8 cellular contexts compared by ENCODE assay signal in genomic region chr3:132029182-132029902, GRCh38. TPM values are rescaled to one million over a fixed set of nuclear protein-coding genes. Genes with fewer than 3 reads are reported as not detected.
DNase-seq lines count a peak whose midpoint lies in the region; ATAC-seq and FAIRE-seq lines count a peak whose summit lies in the region.

No MANE protein-coding gene starts in this region.

- ATAC-seq in GM19328 (IDR thresholded peaks at IDR 0.05; ENCODE audit: unreplicated experiment) (peak; percentile 79), HG03565 (IDR thresholded peaks at IDR 0.05; ENCODE audit: unreplicated experiment) (peak; percentile 64)

- no peak overlapping the region for H2BK5ac ChIP-seq in mesenchymal stem cell (ENCODE audit: low read depth, low read length, poor library complexity, severe bottlenecking)

- DNase-seq in C1 segment of cervical spinal cord (lab: John Stamatoyannopoulos, UW) (peak in 12 of 14 donors; percentile 6 to 66 (median 34)), NCI-H69 (lab: John Stamatoyannopoulos, UW) (peak; percentile 87), mesenchymal stem cell (peak; percentile 71)
- DNase-seq in activated CD4-positive, alpha-beta T cell treated with anti-CD3 and anti-CD28 coated beads, Interleukin-2, amount 50 U/mL, for 4 hours: peak; percentile 37 to 38
- DNase-seq in stimulated activated CD8-positive, alpha-beta memory T cell treated with anti-CD3 and anti-CD28 coated beads, Interleukin-4, amount 100 ng/mL, for 48 hours: peak; percentile 84

- no peak overlapping the region for H3K23ac ChIP-seq in mesenchymal stem cell (ENCODE audit: low read length in 2 of 2)

- peaks cover 3% of the 10 kb centered on the region for H3K4me1 ChIP-seq in mesenchymal stem cell (ENCODE audit: control insufficient read depth, insufficient read depth, low read depth, low read length)

- H4K91ac ChIP-seq in mesenchymal stem cell (ENCODE audit: low read length): no peak overlapping the region

- H3K4me3 ChIP-seq in mesenchymal stem cell (ENCODE audit: insufficient read depth in 1 of 2, low read depth in 1 of 2, low read length in 2 of 2): peak overlapping the region in 1 of 2 experiments; percentile 44

- H2BK12ac ChIP-seq in mesenchymal stem cell (ENCODE audit: low read length in 2 of 2): no peak overlapping the region

- WGBS in mesenchymal stem cell: 23% methylated on average over 13 of the region's 15 CpGs

- no peak overlapping the region for H2BK15ac ChIP-seq in mesenchymal stem cell (ENCODE audit: low read depth, poor library complexity, severe bottlenecking)

- no peak overlapping the region for H2BK120ac ChIP-seq in mesenchymal stem cell (ENCODE audit: low read depth, low read length)

- H2AK5ac ChIP-seq in mesenchymal stem cell (ENCODE audit: low read length, severe bottlenecking): no peak overlapping the region

- H3K36me3 ChIP-seq in mesenchymal stem cell (ENCODE audit: control insufficient read depth in 1 of 2, insufficient read depth in 2 of 2, low read depth in 1 of 2, low read length in 2 of 2): no peaks in the 10 kb centered on the region

- H3K14ac ChIP-seq in mesenchymal stem cell (ENCODE audit: low read length in 2 of 2): no peak overlapping the region

- H3K4ac ChIP-seq in mesenchymal stem cell (ENCODE audit: low read depth in 1 of 2, low read length in 2 of 2): no peak overlapping the region

- no peaks in the 10 kb centered on the region for H3K79me1 ChIP-seq in mesenchymal stem cell (replicated peaks; ENCODE audit: low read length, poor library complexity, severe bottlenecking)

- peak overlapping the region; percentile 46 for H3K9ac ChIP-seq in mesenchymal stem cell (ENCODE audit: low read length)

- H3K18ac ChIP-seq in mesenchymal stem cell (ENCODE audit: low read depth in 1 of 2, low read length in 2 of 2): no peak overlapping the region

- FAIRE-seq in endometrium (lab: Jason Lieb, UNC): peak; percentile 91

- no peak overlapping the region for H2AFZ ChIP-seq in mesenchymal stem cell (ENCODE audit: low read depth, low read length)

- H3K9me3 ChIP-seq in mesenchymal stem cell (ENCODE audit: control insufficient read depth, low read length): no peaks in the 10 kb centered on the region

- no peak overlapping the region for H4K8ac ChIP-seq in mesenchymal stem cell (ENCODE audit: low read length)

- H3K27me3 ChIP-seq in mesenchymal stem cell (ENCODE audit: control insufficient read depth in 1 of 2, insufficient read depth in 1 of 2, low read length in 2 of 2): peaks cover 22 to 25% of the 10 kb centered on the region in 2 experiments

- no peak overlapping the region for H3K27ac ChIP-seq in mesenchymal stem cell (ENCODE audit: low read length, poor library complexity, severe bottlenecking)

- no peak overlapping the region for H3K4me2 ChIP-seq in mesenchymal stem cell (ENCODE audit: low read length, poor library complexity, severe bottlenecking)

RNA-seq across cellular contexts. Expression of gene CPNE4, which starts 5.5 kb away (rescaled TPM):
- not detected for polyA plus RNA-seq in mesenchymal stem cell (2013, experiment 1 of 2)
- polyA plus RNA-seq in mesenchymal stem cell (2013, experiment 2 of 2): 0.10 TPM

Comparison
In these comparisons a context has a peak if more than half of its experiments do, and no peak if none do; other contexts are left out.
1. DNase-seq: peak in every context shown above with its lines; median percentile 87 in NCI-H69; 84 in stimulated activated CD8-positive, alpha-beta memory T cell treated with anti-CD3 and anti-CD28 coated beads, Interleukin-4, amount 100 ng/mL, for 48 hours; 71 in mesenchymal stem cell; 38 in activated CD4-positive, alpha-beta T cell treated with anti-CD3 and anti-CD28 coated beads, Interleukin-2, amount 50 U/mL, for 4 hours; 34 in C1 segment of cervical spinal cord.